In genomic region chr20:10949930-10950783, GRCh38 we compare ENCODE assay signal across 18 cellular contexts.
DNase-seq lines count a peak whose midpoint lies in the region; ATAC-seq, FAIRE-seq and TF ChIP-seq lines count a peak whose summit lies in the region.
"Had no signal": no experiment of that assay in that cellular context is flagged by ENCODE, and none has a peak within 500 bp of the region (broad histone marks: within the 10 kb centered on the region; RNA-seq: fewer than 3 reads in every experiment).

No MANE protein-coding gene starts in this region.

- H3K9ac ChIP-seq in HepG2 (ENCODE audit: insufficient read depth, low read depth, low read length): no peak overlapping the region

- no peaks in the 10 kb centered on the region for H3K36me3 ChIP-seq in bronchial epithelial cell (ENCODE audit: control insufficient read depth, insufficient read depth, low read length)
- no peaks in the 10 kb centered on the region for H3K36me3 ChIP-seq in HepG2 (replicated peaks in 1 of 2; ENCODE audit: control insufficient read depth in 1 of 2, insufficient read depth in 2 of 2, low read length in 2 of 2)
- H3K36me3 ChIP-seq: Peyer's patch, SJSA1 had no signal

- H3K4me1 ChIP-seq in HepG2 (ENCODE audit: insufficient read depth, low read length): peaks cover 30% of the 10 kb centered on the region
- H3K4me1 ChIP-seq: Peyer's patch, SJSA1 had no signal

- no peaks in the 10 kb centered on the region for H3K27me3 ChIP-seq in bronchial epithelial cell (ENCODE audit: control insufficient read depth, insufficient read depth, low read length)
- H3K27me3 ChIP-seq in HepG2 (ENCODE audit: control insufficient read depth in 1 of 2, insufficient read depth in 2 of 2, low read length in 2 of 2): no peaks in the 10 kb centered on the region
- H3K27me3 ChIP-seq: Peyer's patch, SJSA1 had no signal

- TF ChIP-seq CTCF in bronchial epithelial cell (IDR thresholded peaks at IDR 0.05; ENCODE audit: insufficient read depth, low read length, severe bottlenecking) (no peak), HepG2 (CRISPR knock-in tag; IDR thresholded peaks at IDR 0.05) (peak; percentile 15; the same call in 1 of the 2 replicates)

- H2AFZ ChIP-seq in HepG2 (ENCODE audit: low read length): no peak overlapping the region

- FAIRE-seq in bronchial epithelial cell (lab: Jason Lieb, UNC): no peak
- peak; percentile 63 for FAIRE-seq in HepG2 (lab: Jason Lieb, UNC)
- peak; percentile 52 for FAIRE-seq in urothelium cell line (lab: Jason Lieb, UNC)
- FAIRE-seq: GM19239 had no signal

- H3K4me1 Mint-ChIP-seq in stimulated activated effector memory CD8-positive, alpha-beta T cell treated with anti-CD3 and anti-CD28 coated beads, Interleukin-12 subunit alpha, Interleukin-12 subunit beta, amount 100 ng/mL, for 72 hours: no peaks in the 10 kb centered on the region
- H3K4me1 Mint-ChIP-seq: CD14-positive monocyte had no signal

- H4K20me1 ChIP-seq in HepG2 (ENCODE audit: insufficient read depth, low read length): no peaks in the 10 kb centered on the region

- no peak overlapping the region for H3K4me3 ChIP-seq in bronchial epithelial cell (ENCODE audit: low read depth, low read length)
- peak overlapping the region in 1 of 3 experiments; percentile 1; a peak in 1 of 6 replicates for H3K4me3 ChIP-seq in HepG2 (replicated peaks in 1 of 3; ENCODE audit: insufficient read depth in 1 of 3, low read depth in 2 of 3, low read length in 3 of 3)
- H3K4me3 ChIP-seq: Peyer's patch, SJSA1 had no signal

- POLR2A ChIA-PET in HepG2 (lab: Yijun Ruan, JAX): interaction anchor here (1.1 to 1.5 kb wide), 2 partner anchors 239 to 278 kb away, joined by 4 to 8 read pairs; no protein-coding TSS in a partner anchor

- 28% methylated on average over 5 of the region's 5 CpGs for WGBS in HepG2 (ENCODE audit: low lambda C conversion rate)

- peak; percentile 96 for ATAC-seq in HepG2
- no peak for ATAC-seq in HG02852 (IDR thresholded peaks at IDR 0.05; ENCODE audit: unreplicated experiment)
- ATAC-seq in stimulated activated effector memory CD8-positive, alpha-beta T cell treated with anti-CD3 and anti-CD28 coated beads, Interleukin-12 subunit alpha, Interleukin-12 subunit beta, amount 100 ng/mL, for 72 hours: no peak
- ATAC-seq in GM21381 (IDR thresholded peaks at IDR 0.05; ENCODE audit: unreplicated experiment): no peak

- in situ Hi-C loops in HepG2 (cut with HindIII; ENCODE audit: extremely low pct_ligation_motif_present, low pct_unique_long_range_greater_than_20kb): no loop called here

- peaks cover 5% of the 10 kb centered on the region for H3K9me3 Mint-ChIP-seq in stimulated activated effector memory CD8-positive, alpha-beta T cell treated with anti-CD3 and anti-CD28 coated beads, Interleukin-12 subunit alpha, Interleukin-12 subunit beta, amount 100 ng/mL, for 72 hours

- TF ChIP-seq POLR2A in HepG2 (IDR thresholded peaks at IDR 0.05; ENCODE audit: insufficient read depth in 1 of 2, low read depth in 2 of 2, low read length in 2 of 2): no peak

- DNase-seq in HuH-7 (ENCODE audit: low spot score) (peak; percentile 50), bronchial epithelial cell (ENCODE audit: low read depth) (peak; percentile 40), HepG2 (ENCODE audit: low spot score) (peak; percentile 89), urothelium cell line (ENCODE audit: low spot score) (no peak)
- DNase-seq in stimulated activated effector memory CD8-positive, alpha-beta T cell treated with anti-CD3 and anti-CD28 coated beads, Interleukin-12 subunit alpha, Interleukin-12 subunit beta, amount 100 ng/mL, for 72 hours (ENCODE audit: low spot score in 2 of 2): no peak
- DNase-seq: AML-193, GF-D8, GOT3, NCI-H1105, NCI-H2081, NCI-H446 treated with DMSO at 0.1 percent for 48 hours, NCI-H69, Peyer's patch had no signal

- TF ChIP-seq RAD21 in HepG2 (CRISPR knock-in tag; IDR thresholded peaks at IDR 0.05): no peak

- CTCF ChIA-PET in HepG2 (lab: Yijun Ruan, JAX; ENCODE audit: low intra/inter-chr PET ratio, low total read pairs): no interaction called here

- intact Hi-C loops in HepG2 (cut with micrococcal nuclease; ENCODE audit: unreplicated experiment): loop anchor here (1.0 to 10.0 kb wide), 3 partner anchors 239 to 395 kb away; no protein-coding TSS in a partner anchor

- peak overlapping the region; percentile 57 for H3K27ac ChIP-seq in HepG2 (ENCODE audit: extremely low read length, insufficient read depth, low read length)
- H3K27ac ChIP-seq: Peyer's patch, SJSA1 had no signal

- no peak overlapping the region for H3K4me3 Mint-ChIP-seq in stimulated activated effector memory CD8-positive, alpha-beta T cell treated with anti-CD3 and anti-CD28 coated beads, Interleukin-12 subunit alpha, Interleukin-12 subunit beta, amount 100 ng/mL, for 72 hours
- H3K4me3 Mint-ChIP-seq: CD14-positive monocyte had no signal

- no peaks in the 10 kb centered on the region for H3K36me3 Mint-ChIP-seq in stimulated activated effector memory CD8-positive, alpha-beta T cell treated with anti-CD3 and anti-CD28 coated beads, Interleukin-12 subunit alpha, Interleukin-12 subunit beta, amount 100 ng/mL, for 72 hours
- H3K36me3 Mint-ChIP-seq: CD14-positive monocyte had no signal

- no TSS peak for BruUV-seq in HepG2 (replicated peaks; lab: Mats Ljungman, UMichigan)

- peak overlapping the region; percentile 59 for H3K4me2 ChIP-seq in HepG2 (ENCODE audit: low read depth, low read length)

- no peaks in the 10 kb centered on the region for H3K79me2 ChIP-seq in HepG2 (ENCODE audit: insufficient read depth, low read length)

- TF ChIP-seq EP300 in HepG2 (IDR thresholded peaks at IDR 0.05; ENCODE audit: low read depth in 2 of 2, low read length in 2 of 2): peak in 1 of 2 experiments; percentile 87; a peak in 2 of 4 replicates
- no peak for TF ChIP-seq EP300 in HepG2 (CRISPR knock-in tag; IDR thresholded peaks at IDR 0.05; ENCODE audit: borderline replicate concordance)

- no peaks in the 10 kb centered on the region for H3K9me3 ChIP-seq in HepG2 (ENCODE audit: low read length)
- H3K9me3 ChIP-seq: Peyer's patch, SJSA1 had no signal

- H3K27ac Mint-ChIP-seq in stimulated activated effector memory CD8-positive, alpha-beta T cell treated with anti-CD3 and anti-CD28 coated beads, Interleukin-12 subunit alpha, Interleukin-12 subunit beta, amount 100 ng/mL, for 72 hours: no peak overlapping the region
- H3K27ac Mint-ChIP-seq: CD14-positive monocyte had no signal

TF ChIP-seq in HepG2, 621 proteins besides CTCF, POLR2A, EP300 and RAD21 (continues in another document):
- no peak for TF ChIP-seq ZNF780A (CRISPR knock-in tag; IDR thresholded peaks at IDR 0.05)
- no peak for TF ChIP-seq ZNF317 (CRISPR knock-in tag; IDR thresholded peaks at IDR 0.05)
- TF ChIP-seq SUZ12 (IDR thresholded peaks at IDR 0.05; ENCODE audit: low read depth, low read length): no peak
- no peak for TF ChIP-seq NFE2 (CRISPR knock-in tag; IDR thresholded peaks at IDR 0.05)
- no peak for TF ChIP-seq ZIK1 (CRISPR knock-in tag; IDR thresholded peaks at IDR 0.05; ENCODE audit: borderline replicate concordance, low read depth)
- no peak for TF ChIP-seq ZNF674 (CRISPR knock-in tag; IDR thresholded peaks at IDR 0.05; ENCODE audit: low read depth)
- no peak for TF ChIP-seq GLMP (CRISPR knock-in tag; IDR thresholded peaks at IDR 0.05; ENCODE audit: borderline replicate concordance)
- TF ChIP-seq ZBTB8A (CRISPR knock-in tag; IDR thresholded peaks at IDR 0.05; ENCODE audit: borderline replicate concordance, low read depth): no peak
- no peak for TF ChIP-seq NFKB2 (CRISPR knock-in tag; IDR thresholded peaks at IDR 0.05; ENCODE audit: borderline replicate concordance)
- TF ChIP-seq ZKSCAN5 (CRISPR knock-in tag; IDR thresholded peaks at IDR 0.05): no peak
- TF ChIP-seq TEAD2 (CRISPR knock-in tag; IDR thresholded peaks at IDR 0.05): no peak
- no peak for TF ChIP-seq ZFP62 (CRISPR knock-in tag; IDR thresholded peaks at IDR 0.05)
- no peak for TF ChIP-seq KDM5A (IDR thresholded peaks at IDR 0.05; ENCODE audit: borderline replicate concordance, low read length)
- TF ChIP-seq ZNF704 (CRISPR knock-in tag; IDR thresholded peaks at IDR 0.05; ENCODE audit: borderline replicate concordance): peak; percentile 71; the same call in 1 of the 2 replicates
- no peak for TF ChIP-seq SRSF1 (optimal IDR thresholded peaks at IDR 0.05; ENCODE audit: low read depth, low read length)
- TF ChIP-seq ZNF530 (CRISPR knock-in tag; IDR thresholded peaks at IDR 0.05; ENCODE audit: low read depth): no peak
- TF ChIP-seq RFX3 (CRISPR knock-in tag; IDR thresholded peaks at IDR 0.05): no peak
- TF ChIP-seq ZNF383 (CRISPR knock-in tag; IDR thresholded peaks at IDR 0.05; ENCODE audit: borderline replicate concordance): no peak
- 0 out of 2 replicates have a peak, but pooled peaks have one; percentile 12 for TF ChIP-seq DDIT3 (CRISPR knock-in tag; IDR thresholded peaks at IDR 0.05)
- no peak for TF ChIP-seq ZC3H13 (CRISPR knock-in tag; IDR thresholded peaks at IDR 0.05)
- no peak for TF ChIP-seq BATF2 (CRISPR knock-in tag; IDR thresholded peaks at IDR 0.05)

Comparison
In these comparisons a context has a peak if more than half of its experiments do, and no peak if none do; other contexts are left out.
1. DNase-seq: peak in HuH-7 (single experiment), bronchial epithelial cell (single experiment) and HepG2 (single experiment); none in urothelium cell line (single experiment) and stimulated activated effector memory CD8-positive, alpha-beta T cell treated with anti-CD3 and anti-CD28 coated beads, Interleukin-12 subunit alpha, Interleukin-12 subunit beta, amount 100 ng/mL, for 72 hours (0 of 2).